ENCODE assay signal across 8 cellular contexts in genomic region chr10:49988376-49988775, GRCh38. TPM values are rescaled to one million over a fixed set of nuclear protein-coding genes. Genes with fewer than 3 reads are reported as not detected.
DNase-seq lines count a peak whose midpoint lies in the region; ATAC-seq, FAIRE-seq and TF ChIP-seq lines count a peak whose summit lies in the region.
"Not testable (repeated sequence)": the region's sequence is repeated elsewhere in the genome, so short reads cannot be mapped to it uniquely, and the experiment has no call there.

Gene AGAP6 (plus strand): TSS chr10:49988406. CDS start chr10:49988716, 310 bp downstream.

- H3K27me3 ChIP-seq in CD8-positive, alpha-beta memory T cell (ENCODE audit: insufficient read depth, low read length, poor library complexity, severe bottlenecking); Peyer's patch; endothelial cell of umbilical vein (ENCODE audit: control insufficient read depth in 2 of 2, insufficient read depth in 2 of 2, low read length in 2 of 2); spleen (replicated peaks in 1 of 7); upper lobe of left lung: not testable (repeated sequence)

- H3K9me3 Mint-ChIP-seq in CD8-positive, alpha-beta memory T cell; activated CD8-positive, alpha-beta T cell treated with anti-CD3 and anti-CD28 coated beads for 36 hours; activated naive CD8-positive, alpha-beta T cell treated with anti-CD3 and anti-CD28 coated beads, Interleukin-2, amount 10 ng/mL, durations not matched to agents 7 days and 5 days; natural killer cell treated with Interleukin-12 subunit alpha and Interleukin-12 subunit beta and Interleukin-15 and Interleukin-18, amount 100 ng/mL, for 72 hours: not testable (repeated sequence)

- not testable (repeated sequence) for H3K4me2 ChIP-seq in endothelial cell of umbilical vein (ENCODE audit: insufficient read depth, low read length)

- not testable (repeated sequence) for H2AFZ ChIP-seq in endothelial cell of umbilical vein (ENCODE audit: low read depth, low read length)

- H3K4me1 ChIP-seq in CD8-positive, alpha-beta memory T cell (ENCODE audit: insufficient read depth, low read length); Peyer's patch; endothelial cell of umbilical vein (ENCODE audit: control insufficient read depth, extremely low read depth, insufficient read depth, low read length); spleen; upper lobe of left lung: not testable (repeated sequence)

- BruUV-seq in endothelial cell of umbilical vein (replicated peaks; lab: Mats Ljungman, UMichigan): not testable (repeated sequence)

- not testable (repeated sequence) for H3K27ac ChIP-seq in CD8-positive, alpha-beta memory T cell (ENCODE audit: low read depth, low read length); Peyer's patch; endothelial cell of umbilical vein (ENCODE audit: insufficient read depth, low read depth, low read length); spleen; upper lobe of left lung

- not testable (repeated sequence) for H3K4me3 ChIP-seq in CD8-positive, alpha-beta memory T cell (ENCODE audit: low read length); Peyer's patch; endothelial cell of umbilical vein (replicated peaks in 1 of 3; ENCODE audit: insufficient read depth in 1 of 3, low read depth in 1 of 3, low read length in 3 of 3); spleen; upper lobe of left lung

- not testable (repeated sequence) for TF ChIP-seq POLR2A in Peyer's patch (IDR thresholded peaks at IDR 0.05); endothelial cell of umbilical vein (IDR thresholded peaks at IDR 0.05; ENCODE audit: low read depth, low read length); spleen (IDR thresholded peaks at IDR 0.05); upper lobe of left lung (IDR thresholded peaks at IDR 0.05)

- not testable (repeated sequence) for H4K20me1 ChIP-seq in endothelial cell of umbilical vein (replicated peaks; ENCODE audit: control insufficient read depth, extremely low read depth, insufficient read depth, low read length)

- not testable (repeated sequence) for TF ChIP-seq CTCF in Peyer's patch (IDR thresholded peaks at IDR 0.05); activated CD8-positive, alpha-beta T cell treated with anti-CD3 and anti-CD28 coated beads for 36 hours (IDR thresholded peaks at IDR 0.05); endothelial cell of umbilical vein (IDR thresholded peaks at IDR 0.05; ENCODE audit: extremely low read depth in 1 of 2, insufficient read depth in 1 of 2, low read depth in 1 of 2, low read length in 2 of 2); spleen (IDR thresholded peaks at IDR 0.05 in 8 of 11, conservative IDR thresholded peaks at IDR 0.05 in 3 of 11); upper lobe of left lung (IDR thresholded peaks at IDR 0.05)

- H3K9me1 ChIP-seq in endothelial cell of umbilical vein (replicated peaks; ENCODE audit: control insufficient read depth, extremely low read depth, insufficient read depth, low read length): not testable (repeated sequence)

- H3K36me3 ChIP-seq in CD8-positive, alpha-beta memory T cell (ENCODE audit: insufficient read depth, low read length); Peyer's patch; endothelial cell of umbilical vein (ENCODE audit: control insufficient read depth in 2 of 2, extremely low read depth in 1 of 2, insufficient read depth in 2 of 2, low read length in 2 of 2); upper lobe of left lung: not testable (repeated sequence)
- H3K36me3 ChIP-seq in spleen: peaks cover 0 to 18% (median 3%) of the 10 kb centered on the region in 6 donors

- peak within 1 kb of the TSS in 1 of 8 donors; percentile 32 for H3K27ac Mint-ChIP-seq in CD8-positive, alpha-beta memory T cell
- not testable (repeated sequence) for H3K27ac Mint-ChIP-seq in activated CD8-positive, alpha-beta T cell treated with anti-CD3 and anti-CD28 coated beads for 36 hours; activated naive CD8-positive, alpha-beta T cell treated with anti-CD3 and anti-CD28 coated beads, Interleukin-2, amount 10 ng/mL, durations not matched to agents 7 days and 5 days; natural killer cell treated with Interleukin-12 subunit alpha and Interleukin-12 subunit beta and Interleukin-15 and Interleukin-18, amount 100 ng/mL, for 72 hours

- dilution Hi-C loops in endothelial cell of umbilical vein (cut with MboI; ENCODE audit: extremely low pct_ligation_motif_present, low sequenced_read_pairs): not testable (repeated sequence)

- intact Hi-C loops in activated CD8-positive, alpha-beta T cell treated with anti-CD3 and anti-CD28 coated beads for 36 hours (cut with micrococcal nuclease); endothelial cell of umbilical vein (cut with micrococcal nuclease); spleen (cut with DNase I; ENCODE audit: low total_unique reads): not testable (repeated sequence)

- not testable (repeated sequence) for H3K79me2 ChIP-seq in endothelial cell of umbilical vein (ENCODE audit: control insufficient read depth, insufficient read depth, low read length)

- H3K36me3 Mint-ChIP-seq in CD8-positive, alpha-beta memory T cell: peaks cover 0 to 24% (median 4%) of the 10 kb centered on the region in 3 donors
- not testable (repeated sequence) for H3K36me3 Mint-ChIP-seq in activated CD8-positive, alpha-beta T cell treated with anti-CD3 and anti-CD28 coated beads for 36 hours (ENCODE audit: low read depth); activated naive CD8-positive, alpha-beta T cell treated with anti-CD3 and anti-CD28 coated beads, Interleukin-2, amount 10 ng/mL, durations not matched to agents 7 days and 5 days; natural killer cell treated with Interleukin-12 subunit alpha and Interleukin-12 subunit beta and Interleukin-15 and Interleukin-18, amount 100 ng/mL, for 72 hours

- CTCF ChIA-PET in CD8-positive, alpha-beta memory T cell (lab: Charles Lee); activated CD8-positive, alpha-beta T cell treated with anti-CD3 and anti-CD28 coated beads for 36 hours (lab: Charles Lee); endothelial cell of umbilical vein (lab: Charles Lee): not testable (repeated sequence)

- 93 to 99% (median 96%) methylated on average over 5 to 17 of the region's 18 CpGs for WGBS in spleen, 5 donors
- WGBS in upper lobe of left lung, 2 donors: 96 to 100% methylated on average over 1 to 12 of the region's 18 CpGs

- not testable (repeated sequence) for H3K4me3 Mint-ChIP-seq in CD8-positive, alpha-beta memory T cell; activated CD8-positive, alpha-beta T cell treated with anti-CD3 and anti-CD28 coated beads for 36 hours; activated naive CD8-positive, alpha-beta T cell treated with anti-CD3 and anti-CD28 coated beads, Interleukin-2, amount 10 ng/mL, durations not matched to agents 7 days and 5 days; natural killer cell treated with Interleukin-12 subunit alpha and Interleukin-12 subunit beta and Interleukin-15 and Interleukin-18, amount 100 ng/mL, for 72 hours

- not testable (repeated sequence) for H3K4me1 Mint-ChIP-seq in CD8-positive, alpha-beta memory T cell; activated CD8-positive, alpha-beta T cell treated with anti-CD3 and anti-CD28 coated beads for 36 hours (ENCODE audit: low read depth); activated naive CD8-positive, alpha-beta T cell treated with anti-CD3 and anti-CD28 coated beads, Interleukin-2, amount 10 ng/mL, durations not matched to agents 7 days and 5 days; natural killer cell treated with Interleukin-12 subunit alpha and Interleukin-12 subunit beta and Interleukin-15 and Interleukin-18, amount 100 ng/mL, for 72 hours (ENCODE audit: low read depth in 2 of 2)

- not testable (repeated sequence) for DNase-seq in CD8-positive, alpha-beta memory T cell; Peyer's patch; activated CD8-positive, alpha-beta T cell treated with anti-CD3 and anti-CD28 coated beads for 36 hours; activated naive CD8-positive, alpha-beta T cell treated with anti-CD3 and anti-CD28 coated beads, Interleukin-2, amount 10 ng/mL, durations not matched to agents 7 days and 5 days; endothelial cell of umbilical vein (ENCODE audit: low read depth, low spot score); natural killer cell treated with Interleukin-12 subunit alpha and Interleukin-12 subunit beta and Interleukin-15 and Interleukin-18, amount 100 ng/mL, for 72 hours (ENCODE audit: low spot score); spleen
- DNase-seq in upper lobe of left lung: peak in 1 of 2 donors; percentile 72

- not testable (repeated sequence) for H3K9ac ChIP-seq in endothelial cell of umbilical vein (replicated peaks; ENCODE audit: extremely low read depth, insufficient read depth, low read length)

- H3K9me3 ChIP-seq in CD8-positive, alpha-beta memory T cell (ENCODE audit: low read length); Peyer's patch; endothelial cell of umbilical vein (replicated peaks; ENCODE audit: control insufficient read depth, insufficient read depth, low read length); spleen; upper lobe of left lung: not testable (repeated sequence)

- not testable (repeated sequence) for FAIRE-seq in endothelial cell of umbilical vein (lab: Jason Lieb, UNC)

- TF ChIP-seq EP300 in upper lobe of left lung (IDR thresholded peaks at IDR 0.05): not testable (repeated sequence)

- ATAC-seq in activated CD8-positive, alpha-beta T cell treated with anti-CD3 and anti-CD28 coated beads for 36 hours; activated naive CD8-positive, alpha-beta T cell treated with anti-CD3 and anti-CD28 coated beads, Interleukin-2, amount 10 ng/mL, durations not matched to agents 7 days and 5 days (ENCODE audit: low read depth); natural killer cell treated with Interleukin-12 subunit alpha and Interleukin-12 subunit beta and Interleukin-15 and Interleukin-18, amount 100 ng/mL, for 72 hours; upper lobe of left lung (ENCODE audit: low FRiP score in 2 of 2): not testable (repeated sequence)

- POLR2A ChIA-PET in CD8-positive, alpha-beta memory T cell (lab: Charles Lee); activated CD8-positive, alpha-beta T cell treated with anti-CD3 and anti-CD28 coated beads for 36 hours (lab: Charles Lee); activated naive CD8-positive, alpha-beta T cell treated with anti-CD3 and anti-CD28 coated beads, Interleukin-2, amount 10 ng/mL, durations not matched to agents 7 days and 5 days (lab: Charles Lee); endothelial cell of umbilical vein (lab: Charles Lee): not testable (repeated sequence)

- not testable (repeated sequence) for H3K27me3 Mint-ChIP-seq in CD8-positive, alpha-beta memory T cell; activated CD8-positive, alpha-beta T cell treated with anti-CD3 and anti-CD28 coated beads for 36 hours; activated naive CD8-positive, alpha-beta T cell treated with anti-CD3 and anti-CD28 coated beads, Interleukin-2, amount 10 ng/mL, durations not matched to agents 7 days and 5 days; natural killer cell treated with Interleukin-12 subunit alpha and Interleukin-12 subunit beta and Interleukin-15 and Interleukin-18, amount 100 ng/mL, for 72 hours

RNA-seq across cellular contexts. Expression of gene AGAP6, which starts in this region (rescaled TPM):
- total RNA-seq in CD8-positive, alpha-beta memory T cell: 10 to 100 TPM; 14.3 to 14.8 TPM
- 1.8 TPM for polyA plus RNA-seq in CD8-positive, alpha-beta memory T cell
- total RNA-seq in Peyer's patch: 10 to 100 TPM; 20.8 to 46.2 (median 39.7) TPM
- total RNA-seq in activated CD8-positive, alpha-beta T cell treated with anti-CD3 and anti-CD28 coated beads for 36 hours: 10 to 100 TPM; 13.8 to 15.1 TPM
- total RNA-seq in activated naive CD8-positive, alpha-beta T cell treated with anti-CD3 and anti-CD28 coated beads, Interleukin-2, amount 10 ng/mL, durations not matched to agents 7 days and 5 days: 10 to 100 TPM; 17.9 to 18.9 TPM
- total RNA-seq in endothelial cell of umbilical vein: 12.3 and 14.7 TPM in 2 replicates
- polyA plus RNA-seq in endothelial cell of umbilical vein: 12.7 and 15.8 TPM in 2 replicates
- polyA plus RNA-seq in endothelial cell of umbilical vein (2011; cell fraction: cytosol; rRNA removed): 5.4 and 7.2 TPM in 2 replicates
- polyA plus RNA-seq in endothelial cell of umbilical vein (2011; cell fraction: nucleus; rRNA removed): 107 and 110 TPM in 2 replicates
- 10.6 and 11.9 TPM in 2 replicates for polyA plus RNA-seq in endothelial cell of umbilical vein (2012)
- 7.8 and 8.1 TPM in 2 replicates for polyA minus RNA-seq in endothelial cell of umbilical vein
- 2.2 TPM for polyA minus RNA-seq in endothelial cell of umbilical vein (2011; cell fraction: cytosol; rRNA and poly(A)+ RNA removed)
- 13.4 and 14.7 TPM in 2 replicates for polyA minus RNA-seq in endothelial cell of umbilical vein (2011; cell fraction: nucleus; rRNA and poly(A)+ RNA removed)
- total RNA-seq in natural killer cell treated with Interleukin-12 subunit alpha and Interleukin-12 subunit beta and Interleukin-15 and Interleukin-18, amount 100 ng/mL, for 72 hours: 10 to 100 TPM; 17.9 to 46.1 TPM
- total RNA-seq in spleen: 10 to 100 TPM; 13.7 to 34.2 (median 19.4) TPM
- 10 to 100 TPM; 13.1 to 30.8 (median 21.7) TPM for polyA plus RNA-seq in spleen
- 10 to 100 TPM; 10.9 to 72.3 (median 19.8) TPM for total RNA-seq in upper lobe of left lung
